27 cellular contexts compared by ENCODE assay signal in the genomic region with DNA sequence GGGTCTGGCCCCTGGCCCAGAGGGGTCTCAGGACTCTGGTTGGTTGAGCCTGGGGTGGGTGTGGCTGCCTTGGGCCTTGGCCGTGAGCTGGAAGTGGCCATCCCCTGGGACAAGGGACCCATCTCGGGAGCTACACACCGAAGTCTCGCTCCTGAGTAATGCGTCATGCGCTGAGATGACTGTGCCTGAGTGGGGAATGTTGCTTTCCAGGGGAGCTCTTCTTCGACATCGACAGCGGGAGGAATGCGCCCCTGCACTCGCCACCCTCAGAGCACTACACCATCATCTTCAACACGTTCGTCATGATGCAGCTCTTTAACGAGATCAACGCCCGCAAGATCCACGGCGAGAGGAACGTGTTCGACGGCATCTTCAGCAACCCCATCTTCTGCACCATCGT.
"Had no signal": no experiment of that assay in that cellular context is flagged by ENCODE, and none has a peak within 500 bp of the region (broad histone marks: within the 10 kb centered on the region; RNA-seq: fewer than 3 reads in every experiment).

No MANE protein-coding gene starts in this region.

- H3K27ac Mint-ChIP-seq: activated CD4-positive, alpha-beta memory T cell treated with anti-CD3 and anti-CD28 coated beads, Interleukin-2, amount 10 ng/mL, durations not matched to agents 7 days and 5 days; activated CD4-positive, alpha-beta T cell treated with anti-CD3 and anti-CD28 coated beads, Interleukin-2, amount 10 ng/mL, durations not matched to agents 7 days and 5 days; activated naive CD4-positive, alpha-beta T cell treated with anti-CD3 and anti-CD28 coated beads, Interleukin-2, amount 10 ng/mL, durations not matched to agents 7 days and 5 days; activated naive CD4-positive, alpha-beta T cell treated with anti-CD3 and anti-CD28 coated beads, Interleukin-2, amount 50 U/mL, for 72 hours; activated naive CD8-positive, alpha-beta T cell treated with anti-CD3 and anti-CD28 coated beads, Interleukin-2, amount 10 ng/mL, durations not matched to agents 7 days and 5 days; activated T-helper 2 cell treated with anti-CD3 and anti-CD28 coated beads, Interferon-gamma antibody, Interleukin-2, Interleukin-4, amounts not matched to agents 10 μg/mL and 5 μg/mL and 100 μg/mL, durations not matched to agents 14 hours and 24 hours and 36 hours; T-helper 17 cell; T-helper 2 cell treated with Interferon-gamma antibody and Interleukin-4, amounts not matched to agents 5 μg/mL and 100 μg/mL, for 36 hours; WTC11 had no signal

- H3K36me3 ChIP-seq: brain microvascular endothelial cell, esophagus squamous epithelium, gastroesophageal sphincter had no signal

- H3K4me3 ChIP-seq: esophagus squamous epithelium, gastroesophageal sphincter had no signal

- H3K27me3 Mint-ChIP-seq: activated CD4-positive, alpha-beta memory T cell treated with anti-CD3 and anti-CD28 coated beads, Interleukin-2, amount 10 ng/mL, durations not matched to agents 7 days and 5 days; activated CD4-positive, alpha-beta T cell treated with anti-CD3 and anti-CD28 coated beads, Interleukin-2, amount 10 ng/mL, durations not matched to agents 7 days and 5 days; activated naive CD8-positive, alpha-beta T cell treated with anti-CD3 and anti-CD28 coated beads, Interleukin-2, amount 10 ng/mL, durations not matched to agents 7 days and 5 days; T-helper 17 cell had no signal

- H3K9me3 Mint-ChIP-seq: activated CD4-positive, alpha-beta memory T cell treated with anti-CD3 and anti-CD28 coated beads, Interleukin-2, amount 10 ng/mL, durations not matched to agents 7 days and 5 days; activated CD4-positive, alpha-beta T cell treated with anti-CD3 and anti-CD28 coated beads, Interleukin-2, amount 10 ng/mL, durations not matched to agents 7 days and 5 days; activated naive CD4-positive, alpha-beta T cell treated with anti-CD3 and anti-CD28 coated beads, Interleukin-2, amount 10 ng/mL, durations not matched to agents 7 days and 5 days; activated naive CD4-positive, alpha-beta T cell treated with anti-CD3 and anti-CD28 coated beads, Interleukin-2, amount 50 U/mL, for 72 hours; activated naive CD8-positive, alpha-beta T cell treated with anti-CD3 and anti-CD28 coated beads, Interleukin-2, amount 10 ng/mL, durations not matched to agents 7 days and 5 days; activated T-cell treated with anti-CD3 and anti-CD28 coated beads, Interleukin-2, amount 50 U/mL, for 4 hours; activated T-helper 2 cell treated with anti-CD3 and anti-CD28 coated beads, Interferon-gamma antibody, Interleukin-2, Interleukin-4, amounts not matched to agents 10 μg/mL and 5 μg/mL and 100 μg/mL, durations not matched to agents 14 hours and 24 hours and 36 hours; T-helper 2 cell treated with Interferon-gamma antibody and Interleukin-4, amounts not matched to agents 5 μg/mL and 100 μg/mL, for 36 hours; WTC11 had no signal

- H3K4me1 ChIP-seq: esophagus squamous epithelium, gastroesophageal sphincter had no signal

- H3K4me3 Mint-ChIP-seq: activated CD4-positive, alpha-beta memory T cell treated with anti-CD3 and anti-CD28 coated beads, Interleukin-2, amount 10 ng/mL, durations not matched to agents 7 days and 5 days; activated CD4-positive, alpha-beta T cell treated with anti-CD3 and anti-CD28 coated beads, Interleukin-2, amount 10 ng/mL, durations not matched to agents 7 days and 5 days; activated naive CD4-positive, alpha-beta T cell treated with anti-CD3 and anti-CD28 coated beads, Interleukin-2, amount 10 ng/mL, durations not matched to agents 7 days and 5 days; activated naive CD8-positive, alpha-beta T cell treated with anti-CD3 and anti-CD28 coated beads, Interleukin-2, amount 10 ng/mL, durations not matched to agents 7 days and 5 days; activated T-cell treated with anti-CD3 and anti-CD28 coated beads, Interleukin-2, amount 50 U/mL, for 4 hours; T-helper 17 cell; T-helper 2 cell treated with Interferon-gamma antibody and Interleukin-4, amounts not matched to agents 5 μg/mL and 100 μg/mL, for 36 hours; WTC11 had no signal

- H3K27me3 ChIP-seq: brain microvascular endothelial cell, gastroesophageal sphincter had no signal

- H3K9me3 ChIP-seq: esophagus squamous epithelium, gastroesophageal sphincter had no signal

- ATAC-seq: activated naive CD4-positive, alpha-beta T cell treated with anti-CD3 and anti-CD28 coated beads, Interleukin-2, amount 50 U/mL, for 72 hours; activated T-cell treated with anti-CD3 and anti-CD28 coated beads, Interleukin-2, amount 50 U/mL, for 4 hours; gastroesophageal sphincter; T-helper 17 cell; WTC11 had no signal

- H3K36me3 Mint-ChIP-seq: activated naive CD4-positive, alpha-beta T cell treated with anti-CD3 and anti-CD28 coated beads, Interleukin-2, amount 10 ng/mL, durations not matched to agents 7 days and 5 days; activated naive CD4-positive, alpha-beta T cell treated with anti-CD3 and anti-CD28 coated beads, Interleukin-2, amount 50 U/mL, for 72 hours; activated naive CD8-positive, alpha-beta T cell treated with anti-CD3 and anti-CD28 coated beads, Interleukin-2, amount 10 ng/mL, durations not matched to agents 7 days and 5 days; WTC11 had no signal

- DNase-seq: activated CD4-positive, alpha-beta memory T cell treated with anti-CD3 and anti-CD28 coated beads, Interleukin-2, amount 10 ng/mL, durations not matched to agents 7 days and 5 days; activated CD4-positive, alpha-beta T cell treated with anti-CD3 and anti-CD28 coated beads for 1 hour; activated CD4-positive, alpha-beta T cell treated with anti-CD3 and anti-CD28 coated beads for 4 hours; activated CD4-positive, alpha-beta T cell treated with anti-CD3 and anti-CD28 coated beads, Interleukin-2, amount 10 ng/mL, durations not matched to agents 7 days and 5 days; activated CD4-positive, alpha-beta T cell treated with anti-CD3 and anti-CD28 coated beads, Interleukin-2, amount 50 U/mL, for 4 hours; activated effector memory CD4-positive, alpha-beta T cell treated with anti-CD3 and anti-CD28 coated beads, Interleukin-2, amount 50 U/mL, for 16 hours; activated naive CD4-positive, alpha-beta T cell; activated naive CD4-positive, alpha-beta T cell treated with anti-CD3 and anti-CD28 coated beads, Interleukin-2, amount 10 ng/mL, durations not matched to agents 7 days and 5 days; activated naive CD8-positive, alpha-beta T cell treated with anti-CD3 and anti-CD28 coated beads, Interleukin-2, amount 10 ng/mL, durations not matched to agents 7 days and 5 days; activated T-cell treated with anti-CD3 and anti-CD28 coated beads, Interleukin-2, amount 50 U/mL, for 4 hours; amniotic stem cell; brain microvascular endothelial cell; cortex of kidney; dermis blood vessel endothelial cell; effector CD4-positive, alpha-beta T cell; esophagus squamous epithelium; foreskin melanocyte; T-helper 1 cell; T-helper 17 cell; T1000 had no signal

- H3K4me1 Mint-ChIP-seq: activated CD4-positive, alpha-beta memory T cell treated with anti-CD3 and anti-CD28 coated beads, Interleukin-2, amount 10 ng/mL, durations not matched to agents 7 days and 5 days; activated CD4-positive, alpha-beta T cell treated with anti-CD3 and anti-CD28 coated beads, Interleukin-2, amount 10 ng/mL, durations not matched to agents 7 days and 5 days; activated naive CD4-positive, alpha-beta T cell treated with anti-CD3 and anti-CD28 coated beads, Interleukin-2, amount 10 ng/mL, durations not matched to agents 7 days and 5 days; activated naive CD8-positive, alpha-beta T cell treated with anti-CD3 and anti-CD28 coated beads, Interleukin-2, amount 10 ng/mL, durations not matched to agents 7 days and 5 days; WTC11 had no signal

- H3K27ac ChIP-seq: brain microvascular endothelial cell, epithelial cell of prostate, esophagus squamous epithelium, gastroesophageal sphincter, VCaP had no signal
